ENCODE assay signal across 1 cellular context in the genomic region with DNA sequence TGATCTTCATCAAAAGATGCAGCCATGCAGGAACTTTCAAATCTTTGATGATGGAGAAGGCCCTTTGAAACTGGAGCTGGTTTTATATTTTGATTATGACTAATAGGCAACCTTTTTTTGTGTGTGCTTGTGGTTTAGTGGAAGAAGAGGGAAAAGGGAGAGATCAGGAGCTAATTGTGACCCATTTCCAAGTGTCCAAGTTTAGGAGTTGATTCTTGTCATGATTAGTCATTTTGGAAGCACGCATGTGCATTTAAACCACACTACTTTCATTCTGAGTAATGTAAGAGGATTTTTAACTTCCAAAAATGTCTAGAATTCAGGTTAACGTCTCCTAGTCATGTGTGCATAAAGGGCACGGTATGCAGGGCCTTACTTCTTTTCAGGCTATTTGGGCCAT.
A peak's percentile ranks its signal among the peaks of the same experiment; 100 is the strongest.
TF ChIP-seq lines count a peak whose summit lies in the region.

No MANE protein-coding gene starts in this region.

TF ChIP-seq in GM12878, 131 proteins besides CTCF, POLR2A, EP300 and RAD21 (continued from another document and continues in another):
- TF ChIP-seq, protein P1, sequence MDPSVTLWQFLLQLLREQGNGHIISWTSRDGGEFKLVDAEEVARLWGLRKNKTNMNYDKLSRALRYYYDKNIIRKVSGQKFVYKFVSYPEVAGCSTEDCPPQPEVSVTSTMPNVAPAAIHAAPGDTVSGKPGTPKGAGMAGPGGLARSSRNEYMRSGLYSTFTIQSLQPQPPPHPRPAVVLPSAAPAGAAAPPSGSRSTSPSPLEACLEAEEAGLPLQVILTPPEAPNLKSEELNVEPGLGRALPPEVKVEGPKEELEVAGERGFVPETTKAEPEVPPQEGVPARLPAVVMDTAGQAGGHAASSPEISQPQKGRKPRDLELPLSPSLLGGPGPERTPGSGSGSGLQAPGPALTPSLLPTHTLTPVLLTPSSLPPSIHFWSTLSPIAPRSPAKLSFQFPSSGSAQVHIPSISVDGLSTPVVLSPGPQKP (IDR thresholded peaks at IDR 0.05; ENCODE audit: low read depth, low read length) = no peak
- no peak for TF ChIP-seq ESRRA (IDR thresholded peaks at IDR 0.05; ENCODE audit: low read length)
- TF ChIP-seq, protein P2, sequence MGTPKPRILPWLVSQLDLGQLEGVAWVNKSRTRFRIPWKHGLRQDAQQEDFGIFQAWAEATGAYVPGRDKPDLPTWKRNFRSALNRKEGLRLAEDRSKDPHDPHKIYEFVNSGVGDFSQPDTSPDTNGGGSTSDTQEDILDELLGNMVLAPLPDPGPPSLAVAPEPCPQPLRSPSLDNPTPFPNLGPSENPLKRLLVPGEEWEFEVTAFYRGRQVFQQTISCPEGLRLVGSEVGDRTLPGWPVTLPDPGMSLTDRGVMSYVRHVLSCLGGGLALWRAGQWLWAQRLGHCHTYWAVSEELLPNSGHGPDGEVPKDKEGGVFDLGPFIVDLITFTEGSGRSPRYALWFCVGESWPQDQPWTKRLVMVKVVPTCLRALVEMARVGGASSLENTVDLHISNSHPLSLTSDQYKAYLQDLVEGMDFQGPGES (IDR thresholded peaks at IDR 0.05) = no peak
- peak; percentile 95 for TF ChIP-seq TBL1XR1 (IDR thresholded peaks at IDR 0.05; ENCODE audit: low read depth, low read length)
- TF ChIP-seq SIX5 (IDR thresholded peaks at IDR 0.05; ENCODE audit: low read depth, low read length, severe bottlenecking) = no peak
- TF ChIP-seq, protein P3, sequence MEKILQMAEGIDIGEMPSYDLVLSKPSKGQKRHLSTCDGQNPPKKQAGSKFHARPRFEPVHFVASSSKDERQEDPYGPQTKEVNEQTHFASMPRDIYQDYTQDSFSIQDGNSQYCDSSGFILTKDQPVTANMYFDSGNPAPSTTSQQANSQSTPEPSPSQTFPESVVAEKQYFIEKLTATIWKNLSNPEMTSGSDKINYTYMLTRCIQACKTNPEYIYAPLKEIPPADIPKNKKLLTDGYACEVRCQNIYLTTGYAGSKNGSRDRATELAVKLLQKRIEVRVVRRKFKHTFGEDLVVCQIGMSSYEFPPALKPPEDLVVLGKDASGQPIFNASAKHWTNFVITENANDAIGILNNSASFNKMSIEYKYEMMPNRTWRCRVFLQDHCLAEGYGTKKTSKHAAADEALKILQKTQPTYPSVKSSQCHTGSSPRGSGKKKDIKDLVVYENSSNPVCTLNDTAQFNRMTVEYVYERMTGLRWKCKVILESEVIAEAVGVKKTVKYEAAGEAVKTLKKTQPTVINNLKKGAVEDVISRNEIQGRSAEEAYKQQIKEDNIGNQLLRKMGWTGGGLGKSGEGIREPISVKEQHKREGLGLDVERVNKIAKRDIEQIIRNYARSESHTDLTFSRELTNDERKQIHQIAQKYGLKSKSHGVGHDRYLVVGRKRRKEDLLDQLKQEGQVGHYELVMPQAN (conservative IDR thresholded peaks at IDR 0.05) = no peak; the same call in 1 of the 2 replicates
- TF ChIP-seq RUNX3 (IDR thresholded peaks at IDR 0.05; ENCODE audit: low read length) = peak; percentile 100
- TF ChIP-seq POLR2AphosphoS2 (IDR thresholded peaks at IDR 0.05; ENCODE audit: low read depth, low read length) = no peak
- TF ChIP-seq RFX5 (IDR thresholded peaks at IDR 0.05; ENCODE audit: low read depth, low read length) = no peak
- peak; percentile 89 for TF ChIP-seq GATAD2B (conservative IDR thresholded peaks at IDR 0.05; ENCODE audit: low read depth)
- TF ChIP-seq EED (IDR thresholded peaks at IDR 0.05; ENCODE audit: low read depth) = peak; percentile 99
- peak; percentile 98 for TF ChIP-seq MTA3 (IDR thresholded peaks at IDR 0.05; ENCODE audit: borderline replicate concordance, low read length)
- TF ChIP-seq, protein P4, sequence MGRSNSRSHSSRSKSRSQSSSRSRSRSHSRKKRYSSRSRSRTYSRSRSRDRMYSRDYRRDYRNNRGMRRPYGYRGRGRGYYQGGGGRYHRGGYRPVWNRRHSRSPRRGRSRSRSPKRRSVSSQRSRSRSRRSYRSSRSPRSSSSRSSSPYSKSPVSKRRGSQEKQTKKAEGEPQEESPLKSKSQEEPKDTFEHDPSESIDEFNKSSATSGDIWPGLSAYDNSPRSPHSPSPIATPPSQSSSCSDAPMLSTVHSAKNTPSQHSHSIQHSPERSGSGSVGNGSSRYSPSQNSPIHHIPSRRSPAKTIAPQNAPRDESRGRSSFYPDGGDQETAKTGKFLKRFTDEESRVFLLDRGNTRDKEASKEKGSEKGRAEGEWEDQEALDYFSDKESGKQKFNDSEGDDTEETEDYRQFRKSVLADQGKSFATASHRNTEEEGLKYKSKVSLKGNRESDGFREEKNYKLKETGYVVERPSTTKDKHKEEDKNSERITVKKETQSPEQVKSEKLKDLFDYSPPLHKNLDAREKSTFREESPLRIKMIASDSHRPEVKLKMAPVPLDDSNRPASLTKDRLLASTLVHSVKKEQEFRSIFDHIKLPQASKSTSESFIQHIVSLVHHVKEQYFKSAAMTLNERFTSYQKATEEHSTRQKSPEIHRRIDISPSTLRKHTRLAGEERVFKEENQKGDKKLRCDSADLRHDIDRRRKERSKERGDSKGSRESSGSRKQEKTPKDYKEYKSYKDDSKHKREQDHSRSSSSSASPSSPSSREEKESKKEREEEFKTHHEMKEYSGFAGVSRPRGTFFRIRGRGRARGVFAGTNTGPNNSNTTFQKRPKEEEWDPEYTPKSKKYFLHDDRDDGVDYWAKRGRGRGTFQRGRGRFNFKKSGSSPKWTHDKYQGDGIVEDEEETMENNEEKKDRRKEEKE (IDR thresholded peaks at IDR 0.05) = no peak
- TF ChIP-seq NR2C2 (IDR thresholded peaks at IDR 0.05; ENCODE audit: borderline replicate concordance, control insufficient read depth, insufficient read length, low read depth) = no peak
- no peak for TF ChIP-seq CHD4 (IDR thresholded peaks at IDR 0.05)
- TF ChIP-seq CREB1 (IDR thresholded peaks at IDR 0.05; ENCODE audit: low read depth) = peak; percentile 70; the same call in 1 of the 2 replicates
- peak; percentile 91 for TF ChIP-seq CBFB (IDR thresholded peaks at IDR 0.05; ENCODE audit: low read depth)
- peak; percentile 86; the same call in 1 of the 2 replicates for TF ChIP-seq ZBED1 (IDR thresholded peaks at IDR 0.05; ENCODE audit: borderline replicate concordance)
- no peak for TF ChIP-seq MYC (IDR thresholded peaks at IDR 0.05; ENCODE audit: insufficient read depth, insufficient read length, insufficient replicate concordance, low read length, severe bottlenecking)
- no peak for TF ChIP-seq FOS (IDR thresholded peaks at IDR 0.05; ENCODE audit: borderline replicate concordance, extremely low read depth, insufficient read length)
- TF ChIP-seq MXI1 (IDR thresholded peaks at IDR 0.05; ENCODE audit: low read depth, low read length) = no peak; the same call in 1 of the 2 replicates
- TF ChIP-seq HDAC6 (IDR thresholded peaks at IDR 0.05; ENCODE audit: unreplicated experiment) = no peak
- TF ChIP-seq, protein P5, sequence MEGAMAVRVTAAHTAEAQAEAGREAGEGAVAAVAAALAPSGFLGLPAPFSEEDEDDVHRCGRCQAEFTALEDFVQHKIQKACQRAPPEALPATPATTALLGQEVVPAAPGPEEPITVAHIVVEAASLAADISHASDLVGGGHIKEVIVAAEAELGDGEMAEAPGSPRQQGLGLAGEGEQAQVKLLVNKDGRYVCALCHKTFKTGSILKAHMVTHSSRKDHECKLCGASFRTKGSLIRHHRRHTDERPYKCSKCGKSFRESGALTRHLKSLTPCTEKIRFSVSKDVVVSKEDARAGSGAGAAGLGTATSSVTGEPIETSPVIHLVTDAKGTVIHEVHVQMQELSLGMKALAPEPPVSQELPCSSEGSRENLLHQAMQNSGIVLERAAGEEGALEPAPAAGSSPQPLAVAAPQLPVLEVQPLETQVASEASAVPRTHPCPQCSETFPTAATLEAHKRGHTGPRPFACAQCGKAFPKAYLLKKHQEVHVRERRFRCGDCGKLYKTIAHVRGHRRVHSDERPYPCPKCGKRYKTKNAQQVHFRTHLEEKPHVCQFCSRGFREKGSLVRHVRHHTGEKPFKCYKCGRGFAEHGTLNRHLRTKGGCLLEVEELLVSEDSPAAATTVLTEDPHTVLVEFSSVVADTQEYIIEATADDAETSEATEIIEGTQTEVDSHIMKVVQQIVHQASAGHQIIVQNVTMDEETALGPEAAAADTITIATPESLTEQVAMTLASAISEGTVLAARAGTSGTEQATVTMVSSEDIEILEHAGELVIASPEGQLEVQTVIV (IDR thresholded peaks at IDR 0.05; ENCODE audit: borderline replicate concordance, partially characterized antibody) = no peak
- TF ChIP-seq, protein P6, sequence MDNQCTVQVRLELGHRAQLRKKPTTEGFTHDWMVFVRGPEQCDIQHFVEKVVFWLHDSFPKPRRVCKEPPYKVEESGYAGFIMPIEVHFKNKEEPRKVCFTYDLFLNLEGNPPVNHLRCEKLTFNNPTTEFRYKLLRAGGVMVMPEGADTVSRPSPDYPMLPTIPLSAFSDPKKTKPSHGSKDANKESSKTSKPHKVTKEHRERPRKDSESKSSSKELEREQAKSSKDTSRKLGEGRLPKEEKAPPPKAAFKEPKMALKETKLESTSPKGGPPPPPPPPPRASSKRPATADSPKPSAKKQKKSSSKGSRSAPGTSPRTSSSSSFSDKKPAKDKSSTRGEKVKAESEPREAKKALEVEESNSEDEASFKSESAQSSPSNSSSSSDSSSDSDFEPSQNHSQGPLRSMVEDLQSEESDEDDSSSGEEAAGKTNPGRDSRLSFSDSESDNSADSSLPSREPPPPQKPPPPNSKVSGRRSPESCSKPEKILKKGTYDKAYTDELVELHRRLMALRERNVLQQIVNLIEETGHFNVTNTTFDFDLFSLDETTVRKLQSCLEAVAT (IDR thresholded peaks at IDR 0.05) = no peak; the same call in 1 of the 2 replicates
- TF ChIP-seq, protein P7, sequence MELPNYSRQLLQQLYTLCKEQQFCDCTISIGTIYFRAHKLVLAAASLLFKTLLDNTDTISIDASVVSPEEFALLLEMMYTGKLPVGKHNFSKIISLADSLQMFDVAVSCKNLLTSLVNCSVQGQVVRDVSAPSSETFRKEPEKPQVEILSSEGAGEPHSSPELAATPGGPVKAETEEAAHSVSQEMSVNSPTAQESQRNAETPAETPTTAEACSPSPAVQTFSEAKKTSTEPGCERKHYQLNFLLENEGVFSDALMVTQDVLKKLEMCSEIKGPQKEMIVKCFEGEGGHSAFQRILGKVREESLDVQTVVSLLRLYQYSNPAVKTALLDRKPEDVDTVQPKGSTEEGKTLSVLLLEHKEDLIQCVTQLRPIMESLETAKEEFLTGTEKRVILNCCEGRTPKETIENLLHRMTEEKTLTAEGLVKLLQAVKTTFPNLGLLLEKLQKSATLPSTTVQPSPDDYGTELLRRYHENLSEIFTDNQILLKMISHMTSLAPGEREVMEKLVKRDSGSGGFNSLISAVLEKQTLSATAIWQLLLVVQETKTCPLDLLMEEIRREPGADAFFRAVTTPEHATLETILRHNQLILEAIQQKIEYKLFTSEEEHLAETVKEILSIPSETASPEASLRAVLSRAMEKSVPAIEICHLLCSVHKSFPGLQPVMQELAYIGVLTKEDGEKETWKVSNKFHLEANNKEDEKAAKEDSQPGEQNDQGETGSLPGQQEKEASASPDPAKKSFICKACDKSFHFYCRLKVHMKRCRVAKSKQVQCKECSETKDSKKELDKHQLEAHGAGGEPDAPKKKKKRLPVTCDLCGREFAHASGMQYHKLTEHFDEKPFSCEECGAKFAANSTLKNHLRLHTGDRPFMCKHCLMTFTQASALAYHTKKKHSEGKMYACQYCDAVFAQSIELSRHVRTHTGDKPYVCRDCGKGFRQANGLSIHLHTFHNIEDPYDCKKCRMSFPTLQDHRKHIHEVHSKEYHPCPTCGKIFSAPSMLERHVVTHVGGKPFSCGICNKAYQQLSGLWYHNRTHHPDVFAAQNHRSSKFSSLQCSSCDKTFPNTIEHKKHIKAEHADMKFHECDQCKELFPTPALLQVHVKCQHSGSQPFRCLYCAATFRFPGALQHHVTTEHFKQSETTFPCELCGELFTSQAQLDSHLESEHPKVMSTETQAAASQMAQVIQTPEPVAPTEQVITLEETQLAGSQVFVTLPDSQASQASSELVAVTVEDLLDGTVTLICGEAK (IDR thresholded peaks at IDR 0.05; ENCODE audit: borderline replicate concordance) = no peak
- no peak for TF ChIP-seq RELA (IDR thresholded peaks at IDR 0.05; ENCODE audit: borderline replicate concordance, partially characterized antibody)
- no peak for TF ChIP-seq BRCA1 (IDR thresholded peaks at IDR 0.05; ENCODE audit: low read depth, low read length)
- TF ChIP-seq, protein P8, sequence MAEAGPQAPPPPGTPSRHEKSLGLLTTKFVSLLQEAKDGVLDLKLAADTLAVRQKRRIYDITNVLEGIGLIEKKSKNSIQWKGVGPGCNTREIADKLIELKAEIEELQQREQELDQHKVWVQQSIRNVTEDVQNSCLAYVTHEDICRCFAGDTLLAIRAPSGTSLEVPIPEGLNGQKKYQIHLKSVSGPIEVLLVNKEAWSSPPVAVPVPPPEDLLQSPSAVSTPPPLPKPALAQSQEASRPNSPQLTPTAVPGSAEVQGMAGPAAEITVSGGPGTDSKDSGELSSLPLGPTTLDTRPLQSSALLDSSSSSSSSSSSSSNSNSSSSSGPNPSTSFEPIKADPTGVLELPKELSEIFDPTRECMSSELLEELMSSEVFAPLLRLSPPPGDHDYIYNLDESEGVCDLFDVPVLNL (IDR thresholded peaks at IDR 0.05; ENCODE audit: low read depth, low read length) = no peak
- TF ChIP-seq MTA2 (IDR thresholded peaks at IDR 0.05; ENCODE audit: low read depth) = peak; percentile 87
- TF ChIP-seq SMAD1 (IDR thresholded peaks at IDR 0.05; ENCODE audit: low read depth, partially characterized antibody) = no peak
- TF ChIP-seq KLF5 (IDR thresholded peaks at IDR 0.05; ENCODE audit: partially characterized antibody) = no peak
- TF ChIP-seq, protein P9, sequence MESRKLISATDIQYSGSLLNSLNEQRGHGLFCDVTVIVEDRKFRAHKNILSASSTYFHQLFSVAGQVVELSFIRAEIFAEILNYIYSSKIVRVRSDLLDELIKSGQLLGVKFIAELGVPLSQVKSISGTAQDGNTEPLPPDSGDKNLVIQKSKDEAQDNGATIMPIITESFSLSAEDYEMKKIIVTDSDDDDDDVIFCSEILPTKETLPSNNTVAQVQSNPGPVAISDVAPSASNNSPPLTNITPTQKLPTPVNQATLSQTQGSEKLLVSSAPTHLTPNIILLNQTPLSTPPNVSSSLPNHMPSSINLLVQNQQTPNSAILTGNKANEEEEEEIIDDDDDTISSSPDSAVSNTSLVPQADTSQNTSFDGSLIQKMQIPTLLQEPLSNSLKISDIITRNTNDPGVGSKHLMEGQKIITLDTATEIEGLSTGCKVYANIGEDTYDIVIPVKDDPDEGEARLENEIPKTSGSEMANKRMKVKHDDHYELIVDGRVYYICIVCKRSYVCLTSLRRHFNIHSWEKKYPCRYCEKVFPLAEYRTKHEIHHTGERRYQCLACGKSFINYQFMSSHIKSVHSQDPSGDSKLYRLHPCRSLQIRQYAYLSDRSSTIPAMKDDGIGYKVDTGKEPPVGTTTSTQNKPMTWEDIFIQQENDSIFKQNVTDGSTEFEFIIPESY (IDR thresholded peaks at IDR 0.05) = no peak
- no peak for TF ChIP-seq EGR1 (IDR thresholded peaks at IDR 0.05; ENCODE audit: borderline replicate concordance in 1 of 2, low read depth in 2 of 2, low read length in 2 of 2)
- no peak for TF ChIP-seq ZNF274 (IDR thresholded peaks at IDR 0.05; ENCODE audit: insufficient read depth, insufficient read length)
